ENCODE assay signal across 27 cellular contexts in genomic region chr1:9633493-9633892, GRCh38. TPM values are rescaled to one million over a fixed set of nuclear protein-coding genes. Genes with fewer than 3 reads are reported as not detected.
DNase-seq lines count a peak whose midpoint lies in the region; ATAC-seq and TF ChIP-seq lines count a peak whose summit lies in the region.
"Had no signal": no experiment of that assay in that cellular context is flagged by ENCODE, and none has a peak within 500 bp of the region (broad histone marks: within the 10 kb centered on the region; RNA-seq: fewer than 3 reads in every experiment).

No MANE protein-coding gene starts in this region.

- peaks cover 4% of the 10 kb centered on the region for H3K9me3 Mint-ChIP-seq in activated naive CD8-positive, alpha-beta T cell treated with anti-CD3 and anti-CD28 coated beads, Interleukin-2, amount 10 ng/mL, durations not matched to agents 7 days and 5 days

- H3K36me3 ChIP-seq in BLaER1 treated with 17β-estradiol and CSF1 and Interleukin-3, amounts not matched to agents 10 nM and 100 nM, result peaks cover 0 to 26% (median 0%) of the 10 kb centered on the region in 11 experiments; a peak in 6 of 22 replicates
- H3K36me3 ChIP-seq: left lung, Peyer's patch, prostate gland, vagina had no signal

- no peak for TF ChIP-seq POLR2A in NB4 (IDR thresholded peaks at IDR 0.05; ENCODE audit: extremely low read depth, insufficient read length)

- 80% methylated on average over 6 of the region's 6 CpGs for WGBS in right cardiac atrium

- peaks cover 56% of the 10 kb centered on the region for H3K4me1 Mint-ChIP-seq in activated naive CD8-positive, alpha-beta T cell treated with anti-CD3 and anti-CD28 coated beads, Interleukin-2, amount 10 ng/mL, durations not matched to agents 7 days and 5 days

- no peaks in the 10 kb centered on the region for H3K27me3 ChIP-seq in BLaER1 treated with 17β-estradiol and CSF1 and Interleukin-3, amounts not matched to agents 10 nM and 100 nM
- no peaks in the 10 kb centered on the region for H3K27me3 ChIP-seq in right cardiac atrium (ENCODE audit: control insufficient read depth, insufficient read depth)
- H3K27me3 ChIP-seq: Peyer's patch, vagina had no signal

- no peak for TF ChIP-seq CTCF in NB4 (IDR thresholded peaks at IDR 0.05; ENCODE audit: low read depth, low read length)

- H3K27me3 Mint-ChIP-seq in activated naive CD8-positive, alpha-beta T cell treated with anti-CD3 and anti-CD28 coated beads, Interleukin-2, amount 10 ng/mL, durations not matched to agents 7 days and 5 days, result no peaks in the 10 kb centered on the region
- H3K27me3 Mint-ChIP-seq: stimulated activated naive B cell treated with anti-CD40 and anti-IgM and Interleukin-4, amounts not matched to agents 10 μg/mL and 1 μg/mL and 100 μg/mL, for 72 hours had no signal

- POLR2A ChIA-PET in activated naive CD8-positive, alpha-beta T cell treated with anti-CD3 and anti-CD28 coated beads, Interleukin-2, amount 10 ng/mL, durations not matched to agents 7 days and 5 days (lab: Charles Lee), result interaction anchor here (3.0 to 22.8 kb wide), 3 partner anchors 11 to 85 kb away, joined by 19 to 623 read pairs (median 346); partner anchors contain the start of gene PIK3CD

- intact Hi-C loops in right cardiac atrium (cut with DNase I), result no loop called here

- peak overlapping the region; percentile 92 for H3K4me3 Mint-ChIP-seq in activated naive CD8-positive, alpha-beta T cell treated with anti-CD3 and anti-CD28 coated beads, Interleukin-2, amount 10 ng/mL, durations not matched to agents 7 days and 5 days

- peaks cover 10 to 33% (median 25%) of the 10 kb centered on the region in 11 experiments; a peak in 20 of 22 replicates for H3K9me3 ChIP-seq in BLaER1 treated with 17β-estradiol and CSF1 and Interleukin-3, amounts not matched to agents 10 nM and 100 nM (replicated peaks in 1 of 11)
- H3K9me3 ChIP-seq in right cardiac atrium (ENCODE audit: control insufficient read depth, low read length), result no peaks in the 10 kb centered on the region
- H3K9me3 ChIP-seq: left lung, Peyer's patch, prostate gland, vagina had no signal

- peak overlapping the region; percentile 97 for H3K27ac Mint-ChIP-seq in activated naive CD8-positive, alpha-beta T cell treated with anti-CD3 and anti-CD28 coated beads, Interleukin-2, amount 10 ng/mL, durations not matched to agents 7 days and 5 days

- no peak for ATAC-seq in activated naive CD8-positive, alpha-beta T cell treated with anti-CD3 and anti-CD28 coated beads, Interleukin-2, amount 10 ng/mL, durations not matched to agents 7 days and 5 days (ENCODE audit: low read depth)
- ATAC-seq in right cardiac atrium, result no peak
- no peak for ATAC-seq in GM18867 (IDR thresholded peaks at IDR 0.05; ENCODE audit: unreplicated experiment)
- ATAC-seq: left lung; stimulated activated naive B cell treated with anti-CD40 and anti-IgM and Interleukin-4, amounts not matched to agents 10 μg/mL and 1 μg/mL and 100 μg/mL, for 72 hours had no signal

- no peaks in the 10 kb centered on the region for H4K20me1 ChIP-seq in BLaER1 treated with 17β-estradiol and CSF1 and Interleukin-3, amounts not matched to agents 10 nM and 100 nM

- H3K9ac ChIP-seq in BLaER1 treated with 17β-estradiol and CSF1 and Interleukin-3, amounts not matched to agents 10 nM and 100 nM, result no peak overlapping the region

- H3K4me2 ChIP-seq in BLaER1 treated with 17β-estradiol and CSF1 and Interleukin-3, amounts not matched to agents 10 nM and 100 nM, result peak overlapping the region in 10 of 11 experiments; percentile 9 to 78 (median 29); a peak in 10 of 22 replicates

- H3K4me3 ChIP-seq in BLaER1 treated with 17β-estradiol and CSF1 and Interleukin-3, amounts not matched to agents 10 nM and 100 nM, result no peak overlapping the region
- H3K4me3 ChIP-seq in NB4 (ENCODE audit: low read depth, low read length) (no peak overlapping the region), right cardiac atrium (ENCODE audit: low read length) (no peak overlapping the region)
- H3K4me3 ChIP-seq: left lung, Peyer's patch, prostate gland, vagina had no signal

- peaks cover 75% of the 10 kb centered on the region for H3K36me3 Mint-ChIP-seq in activated naive CD8-positive, alpha-beta T cell treated with anti-CD3 and anti-CD28 coated beads, Interleukin-2, amount 10 ng/mL, durations not matched to agents 7 days and 5 days

- H3K27ac ChIP-seq in BLaER1 treated with 17β-estradiol and CSF1 and Interleukin-3, amounts not matched to agents 10 nM and 100 nM, result no peak overlapping the region
- H3K27ac ChIP-seq in right cardiac atrium (ENCODE audit: low read length), result no peak overlapping the region
- H3K27ac ChIP-seq: 22Rv1, epithelial cell of prostate, HL-60, left lung, Peyer's patch, prostate gland, vagina had no signal

- peaks cover 38 to 48% (median 45%) of the 10 kb centered on the region in 10 experiments for H3K4me1 ChIP-seq in BLaER1 treated with 17β-estradiol and CSF1 and Interleukin-3, amounts not matched to agents 10 nM and 100 nM
- H3K4me1 ChIP-seq in right cardiac atrium (ENCODE audit: control insufficient read depth, insufficient read depth, low read length), result no peaks in the 10 kb centered on the region
- H3K4me1 ChIP-seq: prostate gland, vagina had no signal

- peak; percentile 23 for DNase-seq in NOMO-1 treated with DMSO at 0.1 percent for 48 hours (lab: John Stamatoyannopoulos, UW; ENCODE audit: unreplicated experiment)
- DNase-seq in NOMO-1 (lab: John Stamatoyannopoulos, UW; ENCODE audit: unreplicated experiment in 2 of 2), result no peak
- DNase-seq in NB4 (ENCODE audit: low read depth), result peak; percentile 52
- no peak for DNase-seq in activated naive CD8-positive, alpha-beta T cell treated with anti-CD3 and anti-CD28 coated beads, Interleukin-2, amount 10 ng/mL, durations not matched to agents 7 days and 5 days
- no peak for DNase-seq in right cardiac atrium
- DNase-seq in superior temporal gyrus (ENCODE audit: extremely low spot score), result no peak
- DNase-seq: activated CD4-positive, alpha-beta T cell treated with anti-CD3 and anti-CD28 coated beads, Interleukin-2, amount 50 U/mL, for 4 hours; activated CD8-positive, alpha-beta memory T cell treated with anti-CD3 and anti-CD28 coated beads, Interleukin-2, amount 50 U/mL, for 48 hours; aorta; effector CD4-positive, alpha-beta T cell; Karpas-422; left lung; mesenchymal stem cell; NCI-H1092 treated with DMSO at 0.1 percent for 48 hours; NCI-H2029 treated with DMSO at 0.1 percent for 48 hours; NCI-H526; NK-92 treated with Interleukin-12 subunit alpha and Interleukin-12 subunit beta, amount 100 ng/mL, for 24 hours; Peyer's patch; stimulated activated CD4-positive, alpha-beta T cell treated with anti-CD3 and anti-CD28 coated beads, Interleukin-4, amount 100 ng/mL, for 4 hours; stimulated activated naive B cell treated with anti-CD40 and anti-IgM and Interleukin-4, amounts not matched to agents 10 μg/mL and 1 μg/mL and 100 μg/mL, for 72 hours had no signal

RNA-seq across cellular contexts. Expression of gene PIK3CD, which starts 18.0 kb away (rescaled TPM):
- 100 to 1,000 TPM; 250 TPM for total RNA-seq in activated naive CD8-positive, alpha-beta T cell treated with anti-CD3 and anti-CD28 coated beads, Interleukin-2, amount 10 ng/mL, durations not matched to agents 7 days and 5 days
- total RNA-seq in right cardiac atrium, result 1 to 10 TPM; 3.8 to 5.9 (median 4.5) TPM
- 3.0 TPM for polyA plus RNA-seq in right cardiac atrium

RNA-seq across cellular contexts. Expression of gene TMEM201, which starts 44.8 kb away (rescaled TPM):
- 10 to 100 TPM; 16.1 TPM for total RNA-seq in activated naive CD8-positive, alpha-beta T cell treated with anti-CD3 and anti-CD28 coated beads, Interleukin-2, amount 10 ng/mL, durations not matched to agents 7 days and 5 days
- 10 to 100 TPM; 18.4 to 23.3 (median 21.1) TPM for total RNA-seq in right cardiac atrium
- 14.5 TPM for polyA plus RNA-seq in right cardiac atrium

Comparison
In these comparisons a context has a peak if more than half of its experiments do, and no peak if none do; other contexts are left out.
1. DNase-seq: peak in NOMO-1 treated with DMSO at 0.1 percent for 48 hours (single experiment) and NB4 (single experiment); none in NOMO-1 (0 of 2), activated naive CD8-positive, alpha-beta T cell treated with anti-CD3 and anti-CD28 coated beads, Interleukin-2, amount 10 ng/mL, durations not matched to agents 7 days and 5 days (single experiment), right cardiac atrium (0 of 3) and superior temporal gyrus (single experiment).
2. RNA of gene PIK3CD, which starts 18.0 kb away (total RNA-seq): 250 TPM in activated naive CD8-positive, alpha-beta T cell treated with anti-CD3 and anti-CD28 coated beads, Interleukin-2, amount 10 ng/mL, durations not matched to agents 7 days and 5 days; 3.8 to 5.9 TPM in right cardiac atrium; every median in the first group is over 10 times any median in the second.